In the genomic region with DNA sequence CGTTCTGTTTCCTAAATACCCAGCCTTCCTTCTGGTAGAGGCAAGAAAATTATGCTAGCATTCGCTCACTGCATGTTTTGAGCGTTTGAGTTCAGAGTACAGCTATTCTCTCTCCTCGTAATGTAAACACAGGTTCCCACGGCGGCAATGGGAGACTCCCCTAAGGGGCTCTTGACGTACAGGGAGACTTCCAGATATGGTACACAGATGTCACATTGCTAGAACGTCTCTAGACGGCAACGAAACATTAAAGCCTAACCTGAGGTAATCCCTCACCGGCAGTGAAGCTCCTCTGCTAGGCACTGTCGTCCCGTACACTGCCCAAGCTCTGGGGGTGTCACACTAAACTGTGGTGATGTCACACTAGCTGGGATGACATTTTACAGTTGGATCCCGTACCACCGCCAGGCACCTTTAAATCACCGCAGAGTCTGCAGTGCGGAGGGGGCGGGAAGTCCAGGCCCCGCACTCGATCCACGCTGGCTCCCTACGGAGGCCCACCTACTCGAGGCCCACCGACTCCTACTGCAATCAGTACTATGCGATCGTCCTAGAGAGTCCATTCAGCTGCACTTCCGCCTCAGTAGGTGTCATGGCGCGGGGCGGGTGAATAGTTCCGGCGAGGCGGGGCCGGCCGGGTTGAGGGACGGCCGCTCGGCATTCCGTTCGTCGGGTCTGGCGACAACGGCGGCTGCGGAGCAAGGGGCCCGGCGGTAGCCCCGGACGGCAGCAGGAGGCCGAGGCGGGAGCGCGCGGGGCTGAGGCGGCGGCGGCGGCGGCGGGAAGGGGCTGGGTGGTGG, we compare ENCODE assay signal across 8 cellular contexts. TPM values are rescaled to one million over a fixed set of nuclear protein-coding genes. Genes with fewer than 3 reads are reported as not detected.
DNase-seq lines count a peak whose midpoint lies in the region; ATAC-seq lines count a peak whose summit lies in the region.

A gene (plus strand): TSS at position 375 of the 800 bp plus-strand sequence.

- peak; percentile 41 for ATAC-seq in GM19468 (IDR thresholded peaks at IDR 0.05; ENCODE audit: extremely low read depth, unreplicated experiment)

- peak; percentile 57 for DNase-seq in CMK (ENCODE audit: low read depth)
- DNase-seq in HS-27A (ENCODE audit: low read depth), result peak; percentile 69
- DNase-seq in NOMO-1 (lab: John Stamatoyannopoulos, UW; ENCODE audit: unreplicated experiment in 2 of 2), result peak; percentile 88 to 93
- DNase-seq in effector CD8-positive, alpha-beta T cell (lab: John Stamatoyannopoulos, UW), result peak; percentile 85
- DNase-seq in medulla oblongata (ENCODE audit: extremely low spot score), result peak; percentile 96
- DNase-seq in stimulated activated CD8-positive, alpha-beta memory T cell treated with anti-CD3 and anti-CD28 coated beads, Interleukin-12 subunit alpha, Interleukin-12 subunit beta, amount 100 ng/mL, for 1 hour (ENCODE audit: low read depth), result peak; percentile 86

- CTCF ChIA-PET in activated CD8-positive, alpha-beta memory T cell treated with anti-CD3 and anti-CD28 coated beads for 36 hours (lab: Charles Lee), result interaction anchor here (0.6 to 3.2 kb wide), 6 partner anchors 20 to 93 kb away, joined by 3 to 31 read pairs (median 6); a partner anchor contains a TSS

- POLR2A ChIA-PET in activated CD8-positive, alpha-beta memory T cell treated with anti-CD3 and anti-CD28 coated beads for 36 hours (lab: Charles Lee), result interaction anchor here (0.6 to 3.9 kb wide), 4 partner anchors 18 to 737 kb away, joined by 4 to 61 read pairs (median 15); a partner anchor contains a TSS

RNA-seq across cellular contexts. Expression of the gene that starts here (rescaled TPM):
- total RNA-seq in activated CD8-positive, alpha-beta memory T cell treated with anti-CD3 and anti-CD28 coated beads for 36 hours, result 10 to 100 TPM; 60.7 to 61.7 TPM

Comparison
In these comparisons a context has a peak if more than half of its experiments do, and no peak if none do; other contexts are left out.
1. Peak in every context shown above with its lines: DNase-seq and ATAC-seq.